14 cellular contexts compared by ENCODE assay signal in genomic region chr15:34650177-34650576, GRCh38.
DNase-seq lines count a peak whose midpoint lies in the region; ATAC-seq, FAIRE-seq and TF ChIP-seq lines count a peak whose summit lies in the region.
"Had no signal": no experiment of that assay in that cellular context is flagged by ENCODE, and none has a peak within 500 bp of the region (broad histone marks: within the 10 kb centered on the region; RNA-seq: fewer than 3 reads in every experiment).

No MANE protein-coding gene starts in this region.

- intact Hi-C loops in mammary epithelial cell (cut with micrococcal nuclease): no loop called here
- intact Hi-C loops in breast epithelium (cut with DNase I; ENCODE audit: low total_unique reads): no loop called here

- H3K4me1 ChIP-seq in mammary epithelial cell (ENCODE audit: insufficient read depth, low read length) (no peaks in the 10 kb centered on the region), breast epithelium (no peaks in the 10 kb centered on the region)

- no peak overlapping the region for H2AFZ ChIP-seq in mammary epithelial cell (ENCODE audit: low read depth, low read length)
- H2AFZ ChIP-seq: PC-9 had no signal

- ATAC-seq in HG03039 (IDR thresholded peaks at IDR 0.05; ENCODE audit: unreplicated experiment): peak; percentile 75
- ATAC-seq: sciatic nerve had no signal

- no peaks in the 10 kb centered on the region for H4K20me1 ChIP-seq in mammary epithelial cell (ENCODE audit: insufficient read depth, low read length)

- H3K4me2 ChIP-seq in mammary epithelial cell (ENCODE audit: insufficient read depth, low read depth, low read length): no peak overlapping the region
- H3K4me2 ChIP-seq: PC-9 had no signal

- no peak overlapping the region for H3K9ac ChIP-seq in mammary epithelial cell (ENCODE audit: insufficient read depth, low read length)

- H3K4me3 ChIP-seq in mammary epithelial cell (replicated peaks in 1 of 3; ENCODE audit: insufficient read depth in 1 of 3, low read depth in 2 of 3, low read length in 3 of 3) (no peak overlapping the region), breast epithelium (no peak overlapping the region), bronchial epithelial cell (ENCODE audit: low read depth, low read length) (no peak overlapping the region), WERI-Rb-1 (ENCODE audit: low read depth, low read length) (no peak overlapping the region)
- H3K4me3 ChIP-seq: PC-9 had no signal

- H3K36me3 ChIP-seq in mammary epithelial cell (ENCODE audit: insufficient read depth, low read length) (no peaks in the 10 kb centered on the region), breast epithelium (no peaks in the 10 kb centered on the region), bronchial epithelial cell (ENCODE audit: control insufficient read depth, insufficient read depth, low read length) (no peaks in the 10 kb centered on the region), WERI-Rb-1 (no peaks in the 10 kb centered on the region)

- FAIRE-seq in bronchial epithelial cell (lab: Jason Lieb, UNC): no peak
- FAIRE-seq: urothelium cell line had no signal

- H3K27me3 ChIP-seq in mammary epithelial cell (ENCODE audit: insufficient read depth, low read length): no peaks in the 10 kb centered on the region
- no peaks in the 10 kb centered on the region for H3K27me3 ChIP-seq in breast epithelium
- no peaks in the 10 kb centered on the region for H3K27me3 ChIP-seq in bronchial epithelial cell (ENCODE audit: control insufficient read depth, insufficient read depth, low read length)
- H3K27me3 ChIP-seq in WERI-Rb-1 (ENCODE audit: insufficient read depth, low read depth, severe bottlenecking): no peaks in the 10 kb centered on the region

- dilution Hi-C loops in mammary epithelial cell (cut with HindIII; ENCODE audit: low sequenced_read_pairs): no loop called here

- DNase-seq in mammary epithelial cell: peak; percentile 53
- no peak for DNase-seq in breast epithelium (ENCODE audit: low spot score in 2 of 2)
- peak; percentile 47 for DNase-seq in bronchial epithelial cell (ENCODE audit: low read depth)
- no peak for DNase-seq in NCI-H2107 (lab: John Stamatoyannopoulos, UW)
- no peak for DNase-seq in NCI-H510A (lab: John Stamatoyannopoulos, UW)
- DNase-seq in WERI-Rb-1: no peak
- DNase-seq in iPS-NIHi7 (ENCODE audit: extremely low spot score): no peak
- DNase-seq: ACHN, GF-D8, NCI-H2081 treated with DMSO at 0.1 percent for 48 hours, PC-9 had no signal

- CTCF ChIA-PET in mammary epithelial cell (lab: Charles Lee; ENCODE audit: low non-redundant PET): no interaction called here

- in situ Hi-C loops in mammary epithelial cell (cut with MboI; ENCODE audit: low sequenced_read_pairs in 2 of 2): no loop called here

- no peaks in the 10 kb centered on the region for H3K79me2 ChIP-seq in mammary epithelial cell (ENCODE audit: insufficient read depth, low read length)

- H3K27ac ChIP-seq in mammary epithelial cell (ENCODE audit: insufficient read depth, low read depth, low read length) (no peak overlapping the region), breast epithelium (no peak overlapping the region), WERI-Rb-1 (no peak overlapping the region)
- H3K27ac ChIP-seq: PC-9 had no signal

- no TSS peak for BruUV-seq in mammary epithelial cell (replicated peaks; lab: Mats Ljungman, UMichigan)

- TF ChIP-seq CTCF in mammary epithelial cell (conservative IDR thresholded peaks at IDR 0.05 in 1 of 2, IDR thresholded peaks at IDR 0.05 in 1 of 2; ENCODE audit: extremely low read depth in 1 of 2, insufficient read depth in 1 of 2, low read depth in 1 of 2, low read length in 2 of 2) (no peak), breast epithelium (IDR thresholded peaks at IDR 0.05) (no peak), bronchial epithelial cell (IDR thresholded peaks at IDR 0.05; ENCODE audit: insufficient read depth, low read length, severe bottlenecking) (no peak), WERI-Rb-1 (IDR thresholded peaks at IDR 0.05; ENCODE audit: low read depth, low read length) (no peak)

- no peak for TF ChIP-seq POLR2A in breast epithelium (IDR thresholded peaks at IDR 0.05)

- no peaks in the 10 kb centered on the region for H3K9me3 ChIP-seq in mammary epithelial cell (replicated peaks; ENCODE audit: insufficient read depth, low read length)
- no peaks in the 10 kb centered on the region for H3K9me3 ChIP-seq in breast epithelium
- no peaks in the 10 kb centered on the region for H3K9me3 ChIP-seq in WERI-Rb-1 (ENCODE audit: severe bottlenecking)

Comparison
In these comparisons a context has a peak if more than half of its experiments do, and no peak if none do; other contexts are left out.
1. DNase-seq: peak in mammary epithelial cell (single experiment) and bronchial epithelial cell (single experiment); none in breast epithelium (0 of 2), NCI-H2107 (single experiment), NCI-H510A (single experiment), WERI-Rb-1 (single experiment) and iPS-NIHi7 (single experiment).